In the genomic region with DNA sequence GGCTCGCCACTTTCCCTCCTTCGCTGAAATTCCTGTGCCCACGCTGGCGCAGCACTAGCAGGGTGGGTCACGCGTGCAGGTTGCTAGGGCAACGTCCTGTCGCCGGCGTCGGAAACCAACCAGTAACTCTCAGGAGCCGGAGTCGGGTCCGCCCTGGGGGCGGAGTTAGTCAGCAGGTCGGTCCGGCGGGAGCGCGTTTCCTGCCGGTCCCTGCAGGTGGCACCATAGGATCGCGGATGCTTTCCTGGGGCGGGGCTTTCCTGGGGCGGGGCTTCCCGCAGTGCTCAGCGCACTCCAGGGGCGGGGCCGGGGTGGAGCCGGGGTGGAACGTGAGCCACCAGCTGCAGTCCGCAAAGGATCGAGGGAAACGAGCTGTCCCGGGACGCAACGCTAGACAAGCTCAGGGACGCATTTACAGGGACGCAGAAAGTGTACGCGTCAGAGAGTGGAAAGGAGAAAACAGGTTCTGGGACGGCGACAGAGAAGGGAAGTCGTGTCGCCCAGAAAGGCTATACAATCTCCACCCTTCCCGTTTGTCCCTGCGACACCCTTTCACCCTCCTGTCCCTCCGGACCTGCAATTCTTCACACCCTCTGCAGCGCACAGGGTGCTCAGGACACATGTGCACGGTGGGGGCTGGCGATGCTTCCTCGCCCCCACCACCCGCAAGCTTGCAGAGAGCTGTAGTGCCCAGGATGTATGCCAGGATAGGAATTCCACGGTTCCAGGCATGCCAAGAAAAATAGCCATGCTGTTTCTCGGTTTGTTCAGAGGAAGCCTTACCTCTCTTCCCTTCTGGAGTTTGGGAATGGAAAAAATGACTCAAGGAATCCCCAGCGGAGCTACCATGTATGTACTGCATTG, we compare ENCODE assay signal across 1 cellular context.
TF ChIP-seq lines count a peak whose summit lies in the region.

No MANE protein-coding gene starts in this region.

TF ChIP-seq in HepG2, 621 proteins besides CTCF, POLR2A, EP300 and RAD21 (continued from another document and continues in another):
- TF ChIP-seq PRDM4 (CRISPR knock-in tag; IDR thresholded peaks at IDR 0.05; ENCODE audit: borderline replicate concordance) (no peak), MTF1 (CRISPR knock-in tag; IDR thresholded peaks at IDR 0.05) (no peak), ZNF552 (CRISPR knock-in tag; IDR thresholded peaks at IDR 0.05; ENCODE audit: borderline replicate concordance) (no peak), PHF20 (CRISPR knock-in tag; IDR thresholded peaks at IDR 0.05) (no peak), KAT2B (IDR thresholded peaks at IDR 0.05; ENCODE audit: borderline replicate concordance, low read depth, low read length) (no peak), ZNF670 (CRISPR knock-in tag; IDR thresholded peaks at IDR 0.05; ENCODE audit: borderline replicate concordance) (no peak), ZNF20 (CRISPR knock-in tag; IDR thresholded peaks at IDR 0.05) (no peak), ZNF510 (CRISPR knock-in tag; IDR thresholded peaks at IDR 0.05; ENCODE audit: low read depth) (no peak), NCOA1 (CRISPR knock-in tag; IDR thresholded peaks at IDR 0.05) (0 out of 2 replicates have a peak, but pooled peaks have one; percentile 64), MAFF (IDR thresholded peaks at IDR 0.05; ENCODE audit: low read depth, low read length) (no peak; the same call in 1 of the 2 replicates), SNAPC2 (CRISPR knock-in tag; IDR thresholded peaks at IDR 0.05) (no peak), ZNF44 (CRISPR knock-in tag; IDR thresholded peaks at IDR 0.05) (0 out of 2 replicates have a peak, but pooled peaks have one; percentile 54), TCF12 (IDR thresholded peaks at IDR 0.05) (no peak), TCF12 (CRISPR knock-in tag; IDR thresholded peaks at IDR 0.05) (no peak), TOE1 (CRISPR knock-in tag; IDR thresholded peaks at IDR 0.05) (no peak), ZNF577 (CRISPR knock-in tag; IDR thresholded peaks at IDR 0.05; ENCODE audit: borderline replicate concordance, low read depth) (no peak), ZFP90 (CRISPR knock-in tag; IDR thresholded peaks at IDR 0.05; ENCODE audit: borderline replicate concordance) (peak; percentile 78; the same call in 1 of the 2 replicates), ZFYVE20 (CRISPR knock-in tag; IDR thresholded peaks at IDR 0.05; ENCODE audit: borderline replicate concordance, low read depth) (no peak), ZNF513 (CRISPR knock-in tag; conservative IDR thresholded peaks at IDR 0.05) (0 out of 2 replicates have a peak, but pooled peaks have one; percentile 35), ZNF556 (CRISPR knock-in tag; IDR thresholded peaks at IDR 0.05; ENCODE audit: borderline replicate concordance) (no peak), NFIB (CRISPR knock-in tag; IDR thresholded peaks at IDR 0.05; ENCODE audit: borderline replicate concordance) (no peak), CEBPB (IDR thresholded peaks at IDR 0.05; ENCODE audit: borderline replicate concordance, low read depth, low read length) (no peak), ZKSCAN5 (CRISPR knock-in tag; IDR thresholded peaks at IDR 0.05) (no peak), TAF15 (IDR thresholded peaks at IDR 0.05; ENCODE audit: low read depth, low read length, poor library complexity, severe bottlenecking) (peak; percentile 77), ZNF724P (CRISPR knock-in tag; IDR thresholded peaks at IDR 0.05; ENCODE audit: borderline replicate concordance) (peak; percentile 60; the same call in 1 of the 2 replicates), XRCC5 (optimal IDR thresholded peaks at IDR 0.05; ENCODE audit: low read length) (peak; percentile 18), ZBTB1 (CRISPR knock-in tag; IDR thresholded peaks at IDR 0.05; ENCODE audit: borderline replicate concordance) (0 out of 2 replicates have a peak, but pooled peaks have one; percentile 27)
- TF ChIP-seq, protein P1, sequence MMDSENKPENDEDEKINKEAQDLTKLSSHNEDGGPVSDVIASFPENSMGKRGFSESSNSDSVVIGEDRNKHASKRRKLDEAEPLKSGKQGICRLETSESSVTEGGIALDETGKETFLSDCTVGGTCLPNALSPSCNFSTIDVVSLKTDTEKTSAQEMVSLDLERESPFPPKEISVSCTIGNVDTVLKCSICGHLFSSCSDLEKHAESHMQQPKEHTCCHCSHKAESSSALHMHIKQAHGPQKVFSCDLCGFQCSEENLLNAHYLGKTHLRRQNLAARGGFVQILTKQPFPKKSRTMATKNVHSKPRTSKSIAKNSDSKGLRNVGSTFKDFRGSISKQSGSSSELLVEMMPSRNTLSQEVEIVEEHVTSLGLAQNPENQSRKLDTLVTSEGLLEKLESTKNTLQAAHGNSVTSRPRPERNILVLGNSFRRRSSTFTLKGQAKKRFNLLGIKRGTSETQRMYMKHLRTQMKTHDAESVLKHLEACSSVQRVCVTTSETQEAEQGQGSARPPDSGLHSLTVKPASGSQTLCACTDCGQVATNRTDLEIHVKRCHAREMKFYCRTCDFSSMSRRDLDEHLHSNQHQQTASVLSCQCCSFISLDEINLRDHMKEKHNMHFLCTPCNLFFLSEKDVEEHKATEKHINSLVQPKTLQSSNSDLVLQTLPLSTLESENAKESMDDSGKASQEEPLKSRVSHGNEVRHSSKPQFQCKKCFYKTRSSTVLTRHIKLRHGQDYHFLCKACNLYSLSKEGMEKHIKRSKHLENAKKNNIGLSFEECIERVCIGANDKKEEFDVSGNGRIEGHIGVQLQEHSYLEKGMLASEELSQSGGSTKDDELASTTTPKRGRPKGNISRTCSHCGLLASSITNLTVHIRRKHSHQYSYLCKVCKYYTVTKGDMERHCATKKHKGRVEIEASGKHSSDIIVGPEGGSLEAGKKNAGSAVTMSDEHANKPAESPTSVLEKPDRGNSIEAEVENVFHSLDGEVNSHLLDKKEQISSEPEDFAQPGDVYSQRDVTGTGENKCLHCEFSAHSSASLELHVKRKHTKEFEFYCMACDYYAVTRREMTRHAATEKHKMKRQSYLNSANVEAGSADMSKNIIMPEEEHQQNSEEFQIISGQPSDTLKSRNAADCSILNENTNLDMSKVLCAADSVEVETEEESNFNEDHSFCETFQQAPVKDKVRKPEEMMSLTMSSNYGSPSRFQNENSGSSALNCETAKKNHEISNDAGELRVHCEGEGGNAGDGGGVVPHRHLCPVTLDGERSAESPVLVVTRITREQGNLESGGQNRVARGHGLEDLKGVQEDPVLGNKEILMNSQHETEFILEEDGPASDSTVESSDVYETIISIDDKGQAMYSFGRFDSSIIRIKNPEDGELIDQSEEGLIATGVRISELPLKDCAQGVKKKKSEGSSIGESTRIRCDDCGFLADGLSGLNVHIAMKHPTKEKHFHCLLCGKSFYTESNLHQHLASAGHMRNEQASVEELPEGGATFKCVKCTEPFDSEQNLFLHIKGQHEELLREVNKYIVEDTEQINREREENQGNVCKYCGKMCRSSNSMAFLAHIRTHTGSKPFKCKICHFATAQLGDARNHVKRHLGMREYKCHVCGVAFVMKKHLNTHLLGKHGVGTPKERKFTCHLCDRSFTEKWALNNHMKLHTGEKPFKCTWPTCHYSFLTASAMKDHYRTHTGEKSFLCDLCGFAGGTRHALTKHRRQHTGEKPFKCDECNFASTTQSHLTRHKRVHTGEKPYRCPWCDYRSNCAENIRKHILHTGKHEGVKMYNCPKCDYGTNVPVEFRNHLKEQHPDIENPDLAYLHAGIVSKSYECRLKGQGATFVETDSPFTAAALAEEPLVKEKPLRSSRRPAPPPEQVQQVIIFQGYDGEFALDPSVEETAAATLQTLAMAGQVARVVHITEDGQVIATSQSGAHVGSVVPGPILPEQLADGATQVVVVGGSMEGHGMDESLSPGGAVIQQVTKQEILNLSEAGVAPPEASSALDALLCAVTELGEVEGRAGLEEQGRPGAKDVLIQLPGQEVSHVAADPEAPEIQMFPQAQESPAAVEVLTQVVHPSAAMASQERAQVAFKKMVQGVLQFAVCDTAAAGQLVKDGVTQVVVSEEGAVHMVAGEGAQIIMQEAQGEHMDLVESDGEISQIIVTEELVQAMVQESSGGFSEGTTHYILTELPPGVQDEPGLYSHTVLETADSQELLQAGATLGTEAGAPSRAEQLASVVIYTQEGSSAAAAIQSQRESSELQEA (CRISPR knock-in tag; IDR thresholded peaks at IDR 0.05; ENCODE audit: not compliant biosample characterization): peak; percentile 34
- TF ChIP-seq, protein P2, sequence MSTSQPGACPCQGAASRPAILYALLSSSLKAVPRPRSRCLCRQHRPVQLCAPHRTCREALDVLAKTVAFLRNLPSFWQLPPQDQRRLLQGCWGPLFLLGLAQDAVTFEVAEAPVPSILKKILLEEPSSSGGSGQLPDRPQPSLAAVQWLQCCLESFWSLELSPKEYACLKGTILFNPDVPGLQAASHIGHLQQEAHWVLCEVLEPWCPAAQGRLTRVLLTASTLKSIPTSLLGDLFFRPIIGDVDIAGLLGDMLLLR (CRISPR knock-in tag; IDR thresholded peaks at IDR 0.05): peak; percentile 11
- TF ChIP-seq, protein P3, sequence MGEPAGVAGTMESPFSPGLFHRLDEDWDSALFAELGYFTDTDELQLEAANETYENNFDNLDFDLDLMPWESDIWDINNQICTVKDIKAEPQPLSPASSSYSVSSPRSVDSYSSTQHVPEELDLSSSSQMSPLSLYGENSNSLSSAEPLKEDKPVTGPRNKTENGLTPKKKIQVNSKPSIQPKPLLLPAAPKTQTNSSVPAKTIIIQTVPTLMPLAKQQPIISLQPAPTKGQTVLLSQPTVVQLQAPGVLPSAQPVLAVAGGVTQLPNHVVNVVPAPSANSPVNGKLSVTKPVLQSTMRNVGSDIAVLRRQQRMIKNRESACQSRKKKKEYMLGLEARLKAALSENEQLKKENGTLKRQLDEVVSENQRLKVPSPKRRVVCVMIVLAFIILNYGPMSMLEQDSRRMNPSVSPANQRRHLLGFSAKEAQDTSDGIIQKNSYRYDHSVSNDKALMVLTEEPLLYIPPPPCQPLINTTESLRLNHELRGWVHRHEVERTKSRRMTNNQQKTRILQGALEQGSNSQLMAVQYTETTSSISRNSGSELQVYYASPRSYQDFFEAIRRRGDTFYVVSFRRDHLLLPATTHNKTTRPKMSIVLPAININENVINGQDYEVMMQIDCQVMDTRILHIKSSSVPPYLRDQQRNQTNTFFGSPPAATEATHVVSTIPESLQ (CRISPR knock-in tag; conservative IDR thresholded peaks at IDR 0.05): no peak
- TF ChIP-seq, protein P4, sequence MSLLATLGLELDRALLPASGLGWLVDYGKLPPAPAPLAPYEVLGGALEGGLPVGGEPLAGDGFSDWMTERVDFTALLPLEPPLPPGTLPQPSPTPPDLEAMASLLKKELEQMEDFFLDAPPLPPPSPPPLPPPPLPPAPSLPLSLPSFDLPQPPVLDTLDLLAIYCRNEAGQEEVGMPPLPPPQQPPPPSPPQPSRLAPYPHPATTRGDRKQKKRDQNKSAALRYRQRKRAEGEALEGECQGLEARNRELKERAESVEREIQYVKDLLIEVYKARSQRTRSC (CRISPR knock-in tag; IDR thresholded peaks at IDR 0.05; ENCODE audit: low read depth): no peak
- TF ChIP-seq, protein P5, sequence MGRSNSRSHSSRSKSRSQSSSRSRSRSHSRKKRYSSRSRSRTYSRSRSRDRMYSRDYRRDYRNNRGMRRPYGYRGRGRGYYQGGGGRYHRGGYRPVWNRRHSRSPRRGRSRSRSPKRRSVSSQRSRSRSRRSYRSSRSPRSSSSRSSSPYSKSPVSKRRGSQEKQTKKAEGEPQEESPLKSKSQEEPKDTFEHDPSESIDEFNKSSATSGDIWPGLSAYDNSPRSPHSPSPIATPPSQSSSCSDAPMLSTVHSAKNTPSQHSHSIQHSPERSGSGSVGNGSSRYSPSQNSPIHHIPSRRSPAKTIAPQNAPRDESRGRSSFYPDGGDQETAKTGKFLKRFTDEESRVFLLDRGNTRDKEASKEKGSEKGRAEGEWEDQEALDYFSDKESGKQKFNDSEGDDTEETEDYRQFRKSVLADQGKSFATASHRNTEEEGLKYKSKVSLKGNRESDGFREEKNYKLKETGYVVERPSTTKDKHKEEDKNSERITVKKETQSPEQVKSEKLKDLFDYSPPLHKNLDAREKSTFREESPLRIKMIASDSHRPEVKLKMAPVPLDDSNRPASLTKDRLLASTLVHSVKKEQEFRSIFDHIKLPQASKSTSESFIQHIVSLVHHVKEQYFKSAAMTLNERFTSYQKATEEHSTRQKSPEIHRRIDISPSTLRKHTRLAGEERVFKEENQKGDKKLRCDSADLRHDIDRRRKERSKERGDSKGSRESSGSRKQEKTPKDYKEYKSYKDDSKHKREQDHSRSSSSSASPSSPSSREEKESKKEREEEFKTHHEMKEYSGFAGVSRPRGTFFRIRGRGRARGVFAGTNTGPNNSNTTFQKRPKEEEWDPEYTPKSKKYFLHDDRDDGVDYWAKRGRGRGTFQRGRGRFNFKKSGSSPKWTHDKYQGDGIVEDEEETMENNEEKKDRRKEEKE (IDR thresholded peaks at IDR 0.05): no peak
- TF ChIP-seq, protein P6, sequence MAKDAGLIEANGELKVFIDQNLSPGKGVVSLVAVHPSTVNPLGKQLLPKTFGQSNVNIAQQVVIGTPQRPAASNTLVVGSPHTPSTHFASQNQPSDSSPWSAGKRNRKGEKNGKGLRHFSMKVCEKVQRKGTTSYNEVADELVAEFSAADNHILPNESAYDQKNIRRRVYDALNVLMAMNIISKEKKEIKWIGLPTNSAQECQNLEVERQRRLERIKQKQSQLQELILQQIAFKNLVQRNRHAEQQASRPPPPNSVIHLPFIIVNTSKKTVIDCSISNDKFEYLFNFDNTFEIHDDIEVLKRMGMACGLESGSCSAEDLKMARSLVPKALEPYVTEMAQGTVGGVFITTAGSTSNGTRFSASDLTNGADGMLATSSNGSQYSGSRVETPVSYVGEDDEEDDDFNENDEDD (CRISPR knock-in tag; IDR thresholded peaks at IDR 0.05; ENCODE audit: borderline replicate concordance): peak; percentile 76
- TF ChIP-seq, protein P7, sequence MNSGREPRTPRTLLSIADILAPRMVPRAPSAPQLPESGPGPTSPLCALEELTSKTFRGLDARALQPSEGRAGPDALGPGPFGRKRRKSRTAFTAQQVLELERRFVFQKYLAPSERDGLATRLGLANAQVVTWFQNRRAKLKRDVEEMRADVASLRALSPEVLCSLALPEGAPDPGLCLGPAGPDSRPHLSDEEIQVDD (CRISPR knock-in tag; IDR thresholded peaks at IDR 0.05; ENCODE audit: borderline replicate concordance): no peak
